9 cellular contexts compared by ENCODE assay signal in genomic region chr15:100972975-100973350, GRCh38. TPM values are rescaled to one million over a fixed set of nuclear protein-coding genes. Genes with fewer than 3 reads are reported as not detected.
DNase-seq lines count a peak whose midpoint lies in the region; ATAC-seq and TF ChIP-seq lines count a peak whose summit lies in the region.
"Had no signal": no experiment of that assay in that cellular context is flagged by ENCODE, and none has a peak within 500 bp of the region (broad histone marks: within the 10 kb centered on the region; RNA-seq: fewer than 3 reads in every experiment).

No MANE protein-coding gene starts in this region.

- WGBS in mesendoderm (ENCODE audit: extremely low coverage, insufficient coverage, low lambda C conversion rate) = no CpG with 5 or more reads among the region's 36 CpGs
- 66% methylated on average over 16 of the region's 36 CpGs for WGBS in suprapubic skin

- H3K23ac ChIP-seq in mesendoderm (ENCODE audit: low read length) = no peak overlapping the region

- H3K36me3 ChIP-seq in mesendoderm (ENCODE audit: control insufficient read depth, insufficient read depth, low read length) (no peaks in the 10 kb centered on the region), suprapubic skin (no peaks in the 10 kb centered on the region)

- H4K8ac ChIP-seq in mesendoderm (ENCODE audit: low read depth, low read length) = no peak overlapping the region

- H3K4me1 ChIP-seq in mesendoderm (ENCODE audit: control insufficient read depth, low read depth, low read length) (no peaks in the 10 kb centered on the region), suprapubic skin (peaks cover 9% of the 10 kb centered on the region)

- H3K27me3 ChIP-seq in mesendoderm (ENCODE audit: insufficient read depth, low read length, poor library complexity) (peaks cover 20% of the 10 kb centered on the region), suprapubic skin (peaks cover 13% of the 10 kb centered on the region)

- peak overlapping the region; percentile 60 for H3K56ac ChIP-seq in mesendoderm (ENCODE audit: low read length)

- H2BK15ac ChIP-seq in mesendoderm (replicated peaks; ENCODE audit: low read depth) = no peak overlapping the region

- H2BK5ac ChIP-seq in mesendoderm (ENCODE audit: low read length) = no peak overlapping the region

- H3K4me2 ChIP-seq in mesendoderm (ENCODE audit: low read length) = peak overlapping the region; percentile 95

- no peak for ATAC-seq in GM21737 (IDR thresholded peaks at IDR 0.05; ENCODE audit: unreplicated experiment)

- no peak overlapping the region for H4K5ac ChIP-seq in mesendoderm (ENCODE audit: low read length)

- TF ChIP-seq POLR2A in suprapubic skin (IDR thresholded peaks at IDR 0.05) = no peak

- no peak for TF ChIP-seq EP300 in suprapubic skin (IDR thresholded peaks at IDR 0.05)

- peak overlapping the region; percentile 27 for H3K9ac ChIP-seq in mesendoderm (ENCODE audit: low read length)

- H3K27ac ChIP-seq in mesendoderm (ENCODE audit: low read depth, low read length) = no peak overlapping the region
- no peak overlapping the region for H3K27ac ChIP-seq in suprapubic skin
- H3K27ac ChIP-seq: 22Rv1 had no signal

- H3K9me3 ChIP-seq in suprapubic skin = no peaks in the 10 kb centered on the region

- DNase-seq in DMS53 (lab: John Stamatoyannopoulos, UW) (peak; percentile 29), DMS53 treated with DMSO at 0.1 percent for 48 hours (lab: John Stamatoyannopoulos, UW; ENCODE audit: unreplicated experiment) (no peak), epithelial cell of proximal tubule (ENCODE audit: low read depth) (no peak), mesendoderm (peak; percentile 8), suprapubic skin (ENCODE audit: low spot score in 2 of 2) (no peak), NCI-H2029 (lab: John Stamatoyannopoulos, UW) (no peak)
- DNase-seq in stimulated activated CD4-positive, alpha-beta T cell treated with anti-CD3 and anti-CD28 coated beads, Interleukin-2, amount 100 ng/mL, for 24 hours = no peak

- no peaks in the 10 kb centered on the region for H3K79me2 ChIP-seq in mesendoderm (ENCODE audit: control insufficient read depth, insufficient read depth, low read length)

- H3K79me1 ChIP-seq in mesendoderm (ENCODE audit: low read length) = no peaks in the 10 kb centered on the region

- H3K4me3 ChIP-seq in epithelial cell of proximal tubule (ENCODE audit: low read depth, low read length) (peak overlapping the region; percentile 58), mesendoderm (ENCODE audit: low read length) (no peak overlapping the region), suprapubic skin (peak overlapping the region; percentile 36)

- no peak overlapping the region for H2BK120ac ChIP-seq in mesendoderm (ENCODE audit: low read depth, low read length)

- no peak overlapping the region for H3K18ac ChIP-seq in mesendoderm (ENCODE audit: low read length)

- H2AK5ac ChIP-seq in mesendoderm (ENCODE audit: low read length) = no peak overlapping the region

- TF ChIP-seq CTCF in epithelial cell of proximal tubule (conservative IDR thresholded peaks at IDR 0.05; ENCODE audit: low read depth, low read length) (no peak), suprapubic skin (IDR thresholded peaks at IDR 0.05) (no peak)

- H3K4ac ChIP-seq in mesendoderm (ENCODE audit: low read depth, low read length) = no peak overlapping the region

RNA-seq across cellular contexts. Expression of gene LRRK1, which starts 53.8 kb away (rescaled TPM):
- total RNA-seq in epithelial cell of proximal tubule (8.1 and 8.8 TPM in 2 replicates), suprapubic skin (10 to 100 TPM; 17.0 to 46.3 (median 26.4) TPM)
- 0.66 TPM for polyA plus RNA-seq in mesendoderm (2013, experiment 1 of 2)
- 0.57 TPM for polyA plus RNA-seq in mesendoderm (2013, experiment 2 of 2)

Comparison
In these comparisons a context has a peak if more than half of its experiments do, and no peak if none do; other contexts are left out.
1. DNase-seq: peak in DMS53 (single experiment) and mesendoderm (single experiment); none in DMS53 treated with DMSO at 0.1 percent for 48 hours (single experiment), epithelial cell of proximal tubule (single experiment), suprapubic skin (0 of 2), NCI-H2029 (single experiment) and stimulated activated CD4-positive, alpha-beta T cell treated with anti-CD3 and anti-CD28 coated beads, Interleukin-2, amount 100 ng/mL, for 24 hours (0 of 2).